In the genomic region with DNA sequence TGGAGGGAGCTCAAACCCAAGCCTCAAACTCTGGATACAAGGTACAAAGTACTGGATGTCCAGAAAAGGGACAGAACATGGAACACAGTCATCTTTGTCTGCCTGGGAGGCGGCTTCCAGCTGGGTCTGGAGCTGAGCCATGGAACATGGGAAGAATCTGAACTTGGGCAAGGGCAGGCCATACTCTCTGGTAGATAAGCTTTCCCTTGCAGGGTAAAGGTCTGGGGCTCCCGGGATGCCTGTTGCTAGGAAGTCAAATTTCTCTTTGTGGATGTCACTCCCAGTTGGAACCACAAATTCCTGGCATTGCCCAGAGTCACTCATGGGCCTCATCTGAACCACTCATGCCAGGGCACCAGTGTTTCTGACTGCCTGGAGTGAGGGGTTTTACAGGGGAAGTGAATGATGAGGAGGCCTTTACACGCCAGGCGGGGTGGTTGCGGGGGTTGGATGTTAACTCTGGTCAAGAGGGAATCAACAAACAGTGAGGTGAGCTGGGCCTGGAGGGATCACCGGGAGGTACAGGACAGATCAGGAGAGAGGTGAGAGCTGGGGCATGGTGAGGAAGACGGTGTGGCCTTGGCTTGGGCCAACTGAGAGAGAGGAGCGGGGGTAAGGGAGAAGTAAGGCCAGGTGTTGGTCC, we compare ENCODE assay signal across 2 cellular contexts.
TF ChIP-seq lines count a peak whose summit lies in the region.

No MANE protein-coding gene starts in this region.

TF ChIP-seq in A549, 52 proteins besides CTCF, POLR2A, EP300 and RAD21 (continued from another document):
- TF ChIP-seq FOSL2 (IDR thresholded peaks at IDR 0.05) (no peak), FOSL2 (CRISPR knock-in tag; IDR thresholded peaks at IDR 0.05) (0 out of 2 replicates have a peak, but pooled peaks have one; percentile 11), HEYL (CRISPR knock-in tag; IDR thresholded peaks at IDR 0.05) (no peak), NPAS2 (CRISPR knock-in tag; IDR thresholded peaks at IDR 0.05; ENCODE audit: borderline replicate concordance) (no peak), GATA3 (IDR thresholded peaks at IDR 0.05; ENCODE audit: borderline replicate concordance) (no peak), POLR2AphosphoS2 (conservative IDR thresholded peaks at IDR 0.05; ENCODE audit: low read length) (peak; percentile 17; the same call in 1 of the 2 replicates)
TF ChIP-seq in A549: peak in this region for 3.

TF ChIP-seq in Ishikawa, 13 proteins besides CTCF, POLR2A, EP300 and RAD21 (continued from another document):
- TF ChIP-seq TCF12 (IDR thresholded peaks at IDR 0.05; ENCODE audit: low read depth) (no peak), TEAD4 (IDR thresholded peaks at IDR 0.05) (0 out of 2 replicates have a peak, but pooled peaks have one; percentile 25), ZBTB7A (IDR thresholded peaks at IDR 0.05; ENCODE audit: low read depth) (no peak)
